ENCODE assay signal across 1 cellular context in the genomic region with DNA sequence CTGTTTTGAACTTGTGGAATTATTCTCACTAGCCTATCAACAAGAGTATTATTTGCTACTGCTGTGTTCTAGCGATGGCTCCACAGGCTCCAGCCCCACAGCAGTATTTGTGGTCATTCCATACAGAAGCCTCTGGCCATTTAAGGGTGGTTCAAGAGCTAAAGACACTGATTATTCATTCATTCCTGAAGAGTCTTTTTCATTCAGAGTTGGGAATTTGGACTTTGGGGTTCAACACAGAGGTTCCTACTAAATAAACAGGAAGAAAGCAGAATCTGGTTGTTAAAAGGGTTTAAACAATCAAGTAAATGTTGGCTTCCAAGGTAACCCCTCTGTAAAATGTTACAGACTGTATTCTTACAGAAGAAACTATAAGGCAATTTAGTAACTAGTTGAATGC.
TF ChIP-seq lines count a peak whose summit lies in the region.

No MANE protein-coding gene starts in this region.

TF ChIP-seq in HepG2, 621 proteins besides CTCF, POLR2A, EP300 and RAD21 (continued from another document and continues in another):
- TF ChIP-seq SKIL (CRISPR knock-in tag; IDR thresholded peaks at IDR 0.05; ENCODE audit: borderline replicate concordance) (no peak; the same call in 1 of the 2 replicates), SOX5 (CRISPR knock-in tag; IDR thresholded peaks at IDR 0.05; ENCODE audit: borderline replicate concordance) (peak; percentile 73; the same call in 1 of the 2 replicates), ZBTB38 (CRISPR knock-in tag; IDR thresholded peaks at IDR 0.05) (no peak), RCOR2 (CRISPR knock-in tag; IDR thresholded peaks at IDR 0.05) (peak; percentile 33; the same call in 1 of the 2 replicates), FOXK2 (IDR thresholded peaks at IDR 0.05) (no peak), CBX2 (IDR thresholded peaks at IDR 0.05; ENCODE audit: low read depth, low read length) (no peak), CBX2 (CRISPR knock-in tag; IDR thresholded peaks at IDR 0.05; ENCODE audit: low read depth) (no peak), YEATS2 (CRISPR knock-in tag; IDR thresholded peaks at IDR 0.05; ENCODE audit: borderline replicate concordance) (no peak), MED13 (CRISPR knock-in tag; IDR thresholded peaks at IDR 0.05) (peak; percentile 53; the same call in 1 of the 2 replicates), RBM22 (optimal IDR thresholded peaks at IDR 0.05; ENCODE audit: low read length) (no peak), SOX6 (IDR thresholded peaks at IDR 0.05) (no peak), SOX6 (CRISPR knock-in tag; IDR thresholded peaks at IDR 0.05) (peak; percentile 75), TRAFD1 (CRISPR knock-in tag; IDR thresholded peaks at IDR 0.05; ENCODE audit: borderline replicate concordance) (no peak), FOXA3 (CRISPR knock-in tag; IDR thresholded peaks at IDR 0.05) (peak; percentile 79), ZNF639 (CRISPR knock-in tag; conservative IDR thresholded peaks at IDR 0.05) (no peak), ETS1 (CRISPR knock-in tag; IDR thresholded peaks at IDR 0.05) (no peak), ZNF263 (CRISPR knock-in tag; IDR thresholded peaks at IDR 0.05) (no peak), TFAP4 (IDR thresholded peaks at IDR 0.05; ENCODE audit: borderline replicate concordance, low read depth) (no peak), ZNF530 (CRISPR knock-in tag; IDR thresholded peaks at IDR 0.05; ENCODE audit: low read depth) (no peak), ZNF276 (CRISPR knock-in tag; IDR thresholded peaks at IDR 0.05; ENCODE audit: low read depth) (no peak), HES4 (CRISPR knock-in tag; IDR thresholded peaks at IDR 0.05; ENCODE audit: borderline replicate concordance) (no peak), ZSCAN29 (CRISPR knock-in tag; conservative IDR thresholded peaks at IDR 0.05) (no peak), KDM2A (CRISPR knock-in tag; IDR thresholded peaks at IDR 0.05; ENCODE audit: borderline replicate concordance, low read depth) (no peak), ZNF329 (CRISPR knock-in tag; IDR thresholded peaks at IDR 0.05; ENCODE audit: low read depth) (no peak), NPAS2 (CRISPR knock-in tag; IDR thresholded peaks at IDR 0.05; ENCODE audit: borderline replicate concordance) (no peak), NONO (IDR thresholded peaks at IDR 0.05) (no peak), NONO (CRISPR knock-in tag; conservative IDR thresholded peaks at IDR 0.05) (0 out of 2 replicates have a peak, but pooled peaks have one; percentile 26), FOXC1 (CRISPR knock-in tag; IDR thresholded peaks at IDR 0.05; ENCODE audit: borderline replicate concordance) (no peak), SPEN (CRISPR knock-in tag; IDR thresholded peaks at IDR 0.05; ENCODE audit: low read depth) (no peak), ATF7 (IDR thresholded peaks at IDR 0.05) (no peak), ATF7 (CRISPR knock-in tag; IDR thresholded peaks at IDR 0.05) (no peak), KLF11 (CRISPR knock-in tag; IDR thresholded peaks at IDR 0.05) (no peak), NR2C2 (CRISPR knock-in tag; IDR thresholded peaks at IDR 0.05; ENCODE audit: borderline replicate concordance) (no peak), TEAD2 (CRISPR knock-in tag; IDR thresholded peaks at IDR 0.05) (no peak)
- TF ChIP-seq, protein P1, sequence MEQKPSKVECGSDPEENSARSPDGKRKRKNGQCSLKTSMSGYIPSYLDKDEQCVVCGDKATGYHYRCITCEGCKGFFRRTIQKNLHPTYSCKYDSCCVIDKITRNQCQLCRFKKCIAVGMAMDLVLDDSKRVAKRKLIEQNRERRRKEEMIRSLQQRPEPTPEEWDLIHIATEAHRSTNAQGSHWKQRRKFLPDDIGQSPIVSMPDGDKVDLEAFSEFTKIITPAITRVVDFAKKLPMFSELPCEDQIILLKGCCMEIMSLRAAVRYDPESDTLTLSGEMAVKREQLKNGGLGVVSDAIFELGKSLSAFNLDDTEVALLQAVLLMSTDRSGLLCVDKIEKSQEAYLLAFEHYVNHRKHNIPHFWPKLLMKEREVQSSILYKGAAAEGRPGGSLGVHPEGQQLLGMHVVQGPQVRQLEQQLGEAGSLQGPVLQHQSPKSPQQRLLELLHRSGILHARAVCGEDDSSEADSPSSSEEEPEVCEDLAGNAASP (CRISPR knock-in tag; IDR thresholded peaks at IDR 0.05; ENCODE audit: borderline replicate concordance): 0 out of 2 replicates have a peak, but pooled peaks have one; percentile 33
- TF ChIP-seq, protein P2, sequence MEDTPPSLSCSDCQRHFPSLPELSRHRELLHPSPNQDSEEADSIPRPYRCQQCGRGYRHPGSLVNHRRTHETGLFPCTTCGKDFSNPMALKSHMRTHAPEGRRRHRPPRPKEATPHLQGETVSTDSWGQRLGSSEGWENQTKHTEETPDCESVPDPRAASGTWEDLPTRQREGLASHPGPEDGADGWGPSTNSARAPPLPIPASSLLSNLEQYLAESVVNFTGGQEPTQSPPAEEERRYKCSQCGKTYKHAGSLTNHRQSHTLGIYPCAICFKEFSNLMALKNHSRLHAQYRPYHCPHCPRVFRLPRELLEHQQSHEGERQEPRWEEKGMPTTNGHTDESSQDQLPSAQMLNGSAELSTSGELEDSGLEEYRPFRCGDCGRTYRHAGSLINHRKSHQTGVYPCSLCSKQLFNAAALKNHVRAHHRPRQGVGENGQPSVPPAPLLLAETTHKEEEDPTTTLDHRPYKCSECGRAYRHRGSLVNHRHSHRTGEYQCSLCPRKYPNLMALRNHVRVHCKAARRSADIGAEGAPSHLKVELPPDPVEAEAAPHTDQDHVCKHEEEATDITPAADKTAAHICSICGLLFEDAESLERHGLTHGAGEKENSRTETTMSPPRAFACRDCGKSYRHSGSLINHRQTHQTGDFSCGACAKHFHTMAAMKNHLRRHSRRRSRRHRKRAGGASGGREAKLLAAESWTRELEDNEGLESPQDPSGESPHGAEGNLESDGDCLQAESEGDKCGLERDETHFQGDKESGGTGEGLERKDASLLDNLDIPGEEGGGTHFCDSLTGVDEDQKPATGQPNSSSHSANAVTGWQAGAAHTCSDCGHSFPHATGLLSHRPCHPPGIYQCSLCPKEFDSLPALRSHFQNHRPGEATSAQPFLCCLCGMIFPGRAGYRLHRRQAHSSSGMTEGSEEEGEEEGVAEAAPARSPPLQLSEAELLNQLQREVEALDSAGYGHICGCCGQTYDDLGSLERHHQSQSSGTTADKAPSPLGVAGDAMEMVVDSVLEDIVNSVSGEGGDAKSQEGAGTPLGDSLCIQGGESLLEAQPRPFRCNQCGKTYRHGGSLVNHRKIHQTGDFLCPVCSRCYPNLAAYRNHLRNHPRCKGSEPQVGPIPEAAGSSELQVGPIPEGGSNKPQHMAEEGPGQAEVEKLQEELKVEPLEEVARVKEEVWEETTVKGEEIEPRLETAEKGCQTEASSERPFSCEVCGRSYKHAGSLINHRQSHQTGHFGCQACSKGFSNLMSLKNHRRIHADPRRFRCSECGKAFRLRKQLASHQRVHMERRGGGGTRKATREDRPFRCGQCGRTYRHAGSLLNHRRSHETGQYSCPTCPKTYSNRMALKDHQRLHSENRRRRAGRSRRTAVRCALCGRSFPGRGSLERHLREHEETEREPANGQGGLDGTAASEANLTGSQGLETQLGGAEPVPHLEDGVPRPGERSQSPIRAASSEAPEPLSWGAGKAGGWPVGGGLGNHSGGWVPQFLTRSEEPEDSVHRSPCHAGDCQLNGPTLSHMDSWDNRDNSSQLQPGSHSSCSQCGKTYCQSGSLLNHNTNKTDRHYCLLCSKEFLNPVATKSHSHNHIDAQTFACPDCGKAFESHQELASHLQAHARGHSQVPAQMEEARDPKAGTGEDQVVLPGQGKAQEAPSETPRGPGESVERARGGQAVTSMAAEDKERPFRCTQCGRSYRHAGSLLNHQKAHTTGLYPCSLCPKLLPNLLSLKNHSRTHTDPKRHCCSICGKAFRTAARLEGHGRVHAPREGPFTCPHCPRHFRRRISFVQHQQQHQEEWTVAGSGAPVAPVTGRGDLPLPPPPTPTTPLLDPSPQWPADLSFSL (CRISPR knock-in tag; IDR thresholded peaks at IDR 0.05): no peak
- TF ChIP-seq, protein P3, sequence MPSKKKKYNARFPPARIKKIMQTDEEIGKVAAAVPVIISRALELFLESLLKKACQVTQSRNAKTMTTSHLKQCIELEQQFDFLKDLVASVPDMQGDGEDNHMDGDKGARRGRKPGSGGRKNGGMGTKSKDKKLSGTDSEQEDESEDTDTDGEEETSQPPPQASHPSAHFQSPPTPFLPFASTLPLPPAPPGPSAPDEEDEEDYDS (CRISPR knock-in tag; IDR thresholded peaks at IDR 0.05): 0 out of 2 replicates have a peak, but pooled peaks have one; percentile 20
- TF ChIP-seq, protein P4, sequence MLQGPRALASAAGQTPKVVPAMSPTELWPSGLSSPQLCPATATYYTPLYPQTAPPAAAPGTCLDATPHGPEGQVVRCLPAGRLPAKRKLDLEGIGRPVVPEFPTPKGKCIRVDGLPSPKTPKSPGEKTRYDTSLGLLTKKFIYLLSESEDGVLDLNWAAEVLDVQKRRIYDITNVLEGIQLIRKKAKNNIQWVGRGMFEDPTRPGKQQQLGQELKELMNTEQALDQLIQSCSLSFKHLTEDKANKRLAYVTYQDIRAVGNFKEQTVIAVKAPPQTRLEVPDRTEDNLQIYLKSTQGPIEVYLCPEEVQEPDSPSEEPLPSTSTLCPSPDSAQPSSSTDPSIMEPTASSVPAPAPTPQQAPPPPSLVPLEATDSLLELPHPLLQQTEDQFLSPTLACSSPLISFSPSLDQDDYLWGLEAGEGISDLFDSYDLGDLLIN (CRISPR knock-in tag; IDR thresholded peaks at IDR 0.05; ENCODE audit: borderline replicate concordance): no peak
- TF ChIP-seq, protein P5, sequence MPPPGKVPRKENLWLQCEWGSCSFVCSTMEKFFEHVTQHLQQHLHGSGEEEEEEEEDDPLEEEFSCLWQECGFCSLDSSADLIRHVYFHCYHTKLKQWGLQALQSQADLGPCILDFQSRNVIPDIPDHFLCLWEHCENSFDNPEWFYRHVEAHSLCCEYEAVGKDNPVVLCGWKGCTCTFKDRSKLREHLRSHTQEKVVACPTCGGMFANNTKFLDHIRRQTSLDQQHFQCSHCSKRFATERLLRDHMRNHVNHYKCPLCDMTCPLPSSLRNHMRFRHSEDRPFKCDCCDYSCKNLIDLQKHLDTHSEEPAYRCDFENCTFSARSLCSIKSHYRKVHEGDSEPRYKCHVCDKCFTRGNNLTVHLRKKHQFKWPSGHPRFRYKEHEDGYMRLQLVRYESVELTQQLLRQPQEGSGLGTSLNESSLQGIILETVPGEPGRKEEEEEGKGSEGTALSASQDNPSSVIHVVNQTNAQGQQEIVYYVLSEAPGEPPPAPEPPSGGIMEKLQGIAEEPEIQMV (CRISPR knock-in tag; IDR thresholded peaks at IDR 0.05; ENCODE audit: low read depth): no peak
